ENCODE assay signal across 8 cellular contexts in the genomic region with DNA sequence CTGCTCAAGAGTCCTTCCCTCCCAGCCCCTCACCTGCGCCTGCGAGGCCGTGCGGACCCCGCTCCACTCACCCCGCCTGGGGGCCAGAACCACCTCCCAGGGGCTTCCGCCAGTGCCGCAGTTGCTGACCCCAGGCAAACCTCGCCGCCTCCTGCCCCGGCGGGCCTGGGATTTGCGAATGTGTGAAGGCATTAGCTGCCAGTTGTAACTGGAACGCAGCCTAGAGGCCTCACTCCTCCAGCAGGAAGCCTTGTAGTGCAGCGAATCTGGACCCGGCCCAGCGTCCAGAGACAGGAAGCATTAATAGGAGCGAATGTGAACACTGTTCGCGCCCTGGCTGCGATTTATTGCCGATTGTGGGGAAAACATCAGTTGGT.
A peak's percentile ranks its signal among the peaks of the same experiment; 100 is the strongest.
DNase-seq lines count a peak whose midpoint lies in the region; ATAC-seq and TF ChIP-seq lines count a peak whose summit lies in the region.

No MANE protein-coding gene starts in this region.

- H3K9me3 ChIP-seq in MG63: no peaks in the 10 kb centered on the region
- no peaks in the 10 kb centered on the region for H3K9me3 ChIP-seq in thyroid gland

- no peak overlapping the region for H3K23ac ChIP-seq in mesendoderm (ENCODE audit: low read length)

- no CpG with 5 or more reads among the region's 22 CpGs for WGBS in mesendoderm (ENCODE audit: extremely low coverage, insufficient coverage, low lambda C conversion rate)
- 8 to 15% methylated on average over 7 to 21 of the region's 22 CpGs for WGBS in thyroid gland, 2 donors

- H3K79me2 ChIP-seq in mesendoderm (ENCODE audit: control insufficient read depth, insufficient read depth, low read length): no peaks in the 10 kb centered on the region

- H3K36me3 ChIP-seq in MG63 (no peaks in the 10 kb centered on the region), mesendoderm (ENCODE audit: control insufficient read depth, insufficient read depth, low read length) (no peaks in the 10 kb centered on the region), thyroid gland (no peaks in the 10 kb centered on the region)

- H4K5ac ChIP-seq in mesendoderm (ENCODE audit: low read length): no peak overlapping the region

- no peak overlapping the region for H2BK15ac ChIP-seq in mesendoderm (replicated peaks; ENCODE audit: low read depth)

- H3K4me3 ChIP-seq in MG63 (no peak overlapping the region), mesendoderm (ENCODE audit: low read length) (no peak overlapping the region), thyroid gland (replicated peaks in 1 of 3) (no peak overlapping the region)

- no peak overlapping the region for H3K4ac ChIP-seq in mesendoderm (ENCODE audit: low read depth, low read length)

- H2BK5ac ChIP-seq in mesendoderm (ENCODE audit: low read length): no peak overlapping the region

- TF ChIP-seq POLR2A in thyroid gland (IDR thresholded peaks at IDR 0.05): no peak

- POLR2A ChIA-PET in GM10248 (lab: Yijun Ruan, JAX): no interaction called here

- H2BK120ac ChIP-seq in mesendoderm (ENCODE audit: low read depth, low read length): no peak overlapping the region

- H3K18ac ChIP-seq in mesendoderm (ENCODE audit: low read length): peak overlapping the region; percentile 29

- intact Hi-C loops in thyroid gland (cut with DNase I): no loop called here

- H3K4me1 ChIP-seq in mesendoderm (ENCODE audit: control insufficient read depth, low read depth, low read length) (peaks cover 4% of the 10 kb centered on the region), thyroid gland (peaks cover 21 to 40% of the 10 kb centered on the region in 2 donors)

- no peak overlapping the region for H4K8ac ChIP-seq in mesendoderm (ENCODE audit: low read depth, low read length)

- no peak for TF ChIP-seq CTCF in thyroid gland (IDR thresholded peaks at IDR 0.05)
- no peak for TF ChIP-seq CTCF in GM10248 (IDR thresholded peaks at IDR 0.05; ENCODE audit: control extremely low read depth, extremely low read depth, low read depth, missing control alignments)

- H3K79me1 ChIP-seq in mesendoderm (ENCODE audit: low read length): no peaks in the 10 kb centered on the region

- H3K27ac ChIP-seq in mesendoderm (ENCODE audit: low read depth, low read length) (peak overlapping the region; percentile 18), thyroid gland (peak overlapping the region; percentile 80 to 92 (median 83))

- no peak overlapping the region for H3K9ac ChIP-seq in mesendoderm (ENCODE audit: low read length)

- DNase-seq in MG63 (peak; percentile 98), mesendoderm (peak; percentile 78), thyroid gland (peak; percentile 94 to 97), GM10248 (ENCODE audit: extremely low spot score) (no peak), NCI-H345 treated with DMSO at 0.1 percent for 48 hours (lab: John Stamatoyannopoulos, UW; ENCODE audit: unreplicated experiment) (no peak), 8988T (no peak)

- H3K27me3 ChIP-seq in MG63: no peaks in the 10 kb centered on the region
- H3K27me3 ChIP-seq in mesendoderm (ENCODE audit: insufficient read depth, low read length, poor library complexity): peaks cover 18% of the 10 kb centered on the region
- no peaks in the 10 kb centered on the region for H3K27me3 ChIP-seq in thyroid gland

- ATAC-seq in esophagus mucosa (peak; percentile 54), GM21619 (IDR thresholded peaks at IDR 0.05; ENCODE audit: unreplicated experiment) (no peak)

- H3K4me2 ChIP-seq in mesendoderm (ENCODE audit: low read length): no peak overlapping the region

- no peak overlapping the region for H2AK5ac ChIP-seq in mesendoderm (ENCODE audit: low read length)

- H3K56ac ChIP-seq in mesendoderm (ENCODE audit: low read length): peak overlapping the region; percentile 44

- CTCF ChIA-PET in GM10248 (lab: Yijun Ruan, JAX): no interaction called here

Comparison
In these comparisons a context has a peak if more than half of its experiments do, and no peak if none do; other contexts are left out.
1. DNase-seq: peak in MG63 (single experiment), mesendoderm (single experiment) and thyroid gland (2 of 2); none in GM10248 (single experiment), NCI-H345 treated with DMSO at 0.1 percent for 48 hours (single experiment) and 8988T (single experiment).